28 cellular contexts compared by ENCODE assay signal in the genomic region with DNA sequence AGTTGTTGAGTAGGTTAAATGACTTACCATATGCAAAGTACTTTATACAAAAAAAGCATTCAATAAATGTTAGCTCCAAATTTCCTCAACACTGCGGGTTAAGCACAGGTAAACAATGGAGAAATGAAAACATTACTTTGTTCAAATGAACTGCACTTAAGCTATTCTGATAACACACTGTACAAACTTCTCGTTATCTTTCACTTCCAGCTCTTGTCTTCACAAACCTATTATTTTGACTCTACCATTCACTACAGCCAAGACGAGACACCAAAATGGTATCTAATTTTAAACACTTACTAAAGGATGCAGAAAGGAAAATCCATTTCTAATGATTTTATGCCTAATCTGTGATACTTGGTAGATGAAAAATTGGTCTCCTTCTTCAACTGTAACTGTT.
"Had no signal": no experiment of that assay in that cellular context is flagged by ENCODE, and none has a peak within 500 bp of the region (broad histone marks: within the 10 kb centered on the region; RNA-seq: fewer than 3 reads in every experiment).

No MANE protein-coding gene starts in this region.

- ATAC-seq: natural killer cell treated with Interleukin-12 subunit alpha and Interleukin-12 subunit beta and Interleukin-15 and Interleukin-18, amount 100 ng/mL, for 72 hours; psoas muscle; right lobe of liver; stimulated activated effector memory CD8-positive, alpha-beta T cell treated with anti-CD3 and anti-CD28 coated beads, Interleukin-12 subunit alpha, Interleukin-12 subunit beta, amount 100 ng/mL, for 72 hours; stimulated activated naive B cell treated with anti-CD40 and anti-IgM and Interleukin-4, amounts not matched to agents 10 μg/mL and 1 μg/mL and 100 μg/mL, for 72 hours had no signal

- H3K27me3 Mint-ChIP-seq: progenitor cell of endocrine pancreas; stimulated activated naive CD8-positive, alpha-beta T cell treated with anti-CD3 and anti-CD28 coated beads, Interleukin-15, Interleukin-2, amounts not matched to agents 100 ng/mL and 50 ng/mL, for 24 hours had no signal

- H3K9me3 Mint-ChIP-seq: natural killer cell treated with Interleukin-12 subunit alpha and Interleukin-12 subunit beta and Interleukin-15 and Interleukin-18, amount 100 ng/mL, for 72 hours; neural progenitor cell; stimulated activated effector memory CD8-positive, alpha-beta T cell treated with anti-CD3 and anti-CD28 coated beads, Interleukin-12 subunit alpha, Interleukin-12 subunit beta, amount 100 ng/mL, for 72 hours; stimulated activated naive B cell treated with anti-CD40 and anti-IgM and Interleukin-4, amounts not matched to agents 10 μg/mL and 1 μg/mL and 100 μg/mL, for 72 hours; stimulated activated naive CD8-positive, alpha-beta T cell treated with anti-CD3 and anti-CD28 coated beads, Interleukin-15, Interleukin-2, amounts not matched to agents 100 ng/mL and 50 ng/mL, for 24 hours had no signal

- H3K4me1 ChIP-seq: neural progenitor cell, upper lobe of left lung had no signal

- H3K27ac ChIP-seq: neural progenitor cell, ovary, parathyroid adenoma, psoas muscle, right lobe of liver, sigmoid colon, thoracic aorta, thyroid gland, tibial nerve, upper lobe of left lung, vagina had no signal

- H3K9me3 ChIP-seq: ovary, psoas muscle, right lobe of liver, sigmoid colon, stomach, thoracic aorta, thyroid gland, tibial nerve, upper lobe of left lung, vagina had no signal

- H3K27me3 ChIP-seq: neural progenitor cell, ovary, right lobe of liver, sigmoid colon, stomach, thyroid gland, tibial nerve, upper lobe of left lung, vagina had no signal

- H2AFZ ChIP-seq: neural progenitor cell, parathyroid adenoma had no signal

- H3K36me3 Mint-ChIP-seq: natural killer cell treated with Interleukin-12 subunit alpha and Interleukin-12 subunit beta and Interleukin-15 and Interleukin-18, amount 100 ng/mL, for 72 hours; neural progenitor cell; stimulated activated effector memory CD8-positive, alpha-beta T cell treated with anti-CD3 and anti-CD28 coated beads, Interleukin-12 subunit alpha, Interleukin-12 subunit beta, amount 100 ng/mL, for 72 hours; stimulated activated naive B cell treated with anti-CD40 and anti-IgM and Interleukin-4, amounts not matched to agents 10 μg/mL and 1 μg/mL and 100 μg/mL, for 72 hours had no signal

- H3K79me2 ChIP-seq: parathyroid adenoma had no signal

- DNase-seq: occipital lobe; ovary; posterior cingulate gyrus; psoas muscle; right cardiac atrium; right lobe of liver; sigmoid colon; small intestine; stimulated activated CD4-positive, alpha-beta T cell treated with anti-CD3 and anti-CD28 coated beads, Interleukin-15, amount 100 ng/mL, for 24 hours; stimulated activated CD4-positive, alpha-beta T cell treated with anti-CD3 and anti-CD28 coated beads, Interleukin-2, amount 100 ng/mL, for 24 hours; stimulated activated CD4-positive, alpha-beta T cell treated with anti-CD3 and anti-CD28 coated beads, Interleukin-2, amount 100 ng/mL, for 48 hours; stimulated activated CD4-positive, alpha-beta T cell treated with anti-CD3 and anti-CD28 coated beads, Interleukin-4, amount 100 ng/mL, for 24 hours; stimulated activated naive B cell treated with anti-CD40 and anti-IgM and Interleukin-4, amounts not matched to agents 10 μg/mL and 1 μg/mL and 100 μg/mL, for 72 hours; stimulated activated naive CD4-positive, alpha-beta T cell treated with Interleukin-2 at 50 U/mL for 16 hours; stomach; thyroid gland; trophoblast cell; upper lobe of left lung had no signal

- FAIRE-seq: small intestine, urothelium cell line had no signal

- H3K4me3 Mint-ChIP-seq: natural killer cell treated with Interleukin-12 subunit alpha and Interleukin-12 subunit beta and Interleukin-15 and Interleukin-18, amount 100 ng/mL, for 72 hours; neural progenitor cell; stimulated activated effector memory CD8-positive, alpha-beta T cell treated with anti-CD3 and anti-CD28 coated beads, Interleukin-12 subunit alpha, Interleukin-12 subunit beta, amount 100 ng/mL, for 72 hours; stimulated activated naive B cell treated with anti-CD40 and anti-IgM and Interleukin-4, amounts not matched to agents 10 μg/mL and 1 μg/mL and 100 μg/mL, for 72 hours; stimulated activated naive CD8-positive, alpha-beta T cell treated with anti-CD3 and anti-CD28 coated beads, Interleukin-15, Interleukin-2, amounts not matched to agents 100 ng/mL and 50 ng/mL, for 24 hours had no signal

- H3K9ac ChIP-seq: neural progenitor cell, parathyroid adenoma had no signal

- H3K4me1 Mint-ChIP-seq: neural progenitor cell; stimulated activated effector memory CD8-positive, alpha-beta T cell treated with anti-CD3 and anti-CD28 coated beads, Interleukin-12 subunit alpha, Interleukin-12 subunit beta, amount 100 ng/mL, for 72 hours; stimulated activated naive B cell treated with anti-CD40 and anti-IgM and Interleukin-4, amounts not matched to agents 10 μg/mL and 1 μg/mL and 100 μg/mL, for 72 hours had no signal

- H3K4me3 ChIP-seq: neural progenitor cell, ovary, psoas muscle, right lobe of liver, sigmoid colon, stomach, thoracic aorta, thyroid gland, tibial nerve, upper lobe of left lung, vagina had no signal

- H3K4me2 ChIP-seq: neural progenitor cell had no signal

- H3K36me3 ChIP-seq: neural progenitor cell, ovary, right lobe of liver, sigmoid colon, stomach, thoracic aorta, thyroid gland, tibial nerve, upper lobe of left lung, vagina had no signal

- H3K27ac Mint-ChIP-seq: natural killer cell treated with Interleukin-12 subunit alpha and Interleukin-12 subunit beta and Interleukin-15 and Interleukin-18, amount 100 ng/mL, for 72 hours; neural progenitor cell; progenitor cell of endocrine pancreas; stimulated activated effector memory CD8-positive, alpha-beta T cell treated with anti-CD3 and anti-CD28 coated beads, Interleukin-12 subunit alpha, Interleukin-12 subunit beta, amount 100 ng/mL, for 72 hours; stimulated activated naive B cell treated with anti-CD40 and anti-IgM and Interleukin-4, amounts not matched to agents 10 μg/mL and 1 μg/mL and 100 μg/mL, for 72 hours; stimulated activated naive CD8-positive, alpha-beta T cell treated with anti-CD3 and anti-CD28 coated beads, Interleukin-15, Interleukin-2, amounts not matched to agents 100 ng/mL and 50 ng/mL, for 24 hours had no signal
